Comparison of ENCODE assay signal across 1 cellular context in the genomic region with DNA sequence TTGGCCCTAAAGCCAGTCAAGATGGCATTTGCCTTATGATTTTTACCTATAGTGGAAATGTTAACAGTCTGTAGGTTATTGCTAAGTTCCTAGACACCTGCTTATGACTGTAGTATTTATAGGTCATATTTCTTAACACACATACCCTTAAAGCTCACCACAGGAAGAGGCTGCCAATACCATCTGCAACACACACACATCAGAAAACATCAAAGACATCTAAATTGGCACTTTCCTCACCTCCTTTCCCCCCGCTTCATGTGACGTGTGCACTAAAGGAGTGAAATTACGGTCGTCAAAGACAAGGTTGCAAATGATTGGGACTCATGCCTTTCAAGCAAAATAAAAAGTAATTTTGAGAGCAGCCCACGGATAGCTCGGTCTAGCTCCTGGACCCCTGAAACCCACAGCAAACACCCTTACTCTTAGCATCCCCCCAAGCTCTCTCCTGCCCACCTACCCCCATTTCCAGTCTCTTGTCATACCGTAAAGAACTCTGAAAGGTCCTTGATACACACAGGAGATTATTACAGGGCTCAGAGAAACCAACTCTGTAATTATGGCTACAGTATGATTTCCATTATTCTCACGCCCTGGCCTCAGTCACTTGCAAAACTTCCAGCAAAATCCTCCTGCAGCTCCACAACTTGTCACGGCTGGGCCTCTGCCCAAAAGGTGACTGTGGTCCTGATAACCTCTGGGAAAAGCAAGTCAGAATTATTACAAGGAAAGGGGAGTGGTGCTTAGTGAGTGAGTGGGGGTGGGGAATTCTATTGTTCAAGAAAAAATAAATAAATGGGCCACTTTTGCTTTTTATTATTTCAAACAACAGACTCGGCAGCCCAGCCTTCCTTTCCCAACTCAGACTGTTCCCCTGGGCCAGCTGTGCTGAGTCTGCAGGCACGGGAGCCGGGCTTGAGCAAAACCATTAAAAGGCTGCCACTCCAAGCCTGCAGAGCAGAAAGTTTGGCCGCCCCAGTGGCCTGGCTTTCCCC.
TF ChIP-seq lines count a peak whose summit lies in the region.

No MANE protein-coding gene starts in this region.

TF ChIP-seq in H1, 55 proteins besides CTCF, POLR2A, EP300 and RAD21:
- no peak for TF ChIP-seq YY1 (IDR thresholded peaks at IDR 0.05; ENCODE audit: low read depth, low read length)
- TF ChIP-seq CTBP2 (IDR thresholded peaks at IDR 0.05; ENCODE audit: borderline replicate concordance, insufficient read depth, insufficient read length, low read length) = no peak
- no peak for TF ChIP-seq SIX5 (IDR thresholded peaks at IDR 0.05; ENCODE audit: low read depth, low read length)
- no peak for TF ChIP-seq HDAC6 (IDR thresholded peaks at IDR 0.05; ENCODE audit: low read depth, low read length)
- no peak for TF ChIP-seq PHF8 (conservative IDR thresholded peaks at IDR 0.05; ENCODE audit: low read depth, low read length)
- TF ChIP-seq BCL11A (IDR thresholded peaks at IDR 0.05; ENCODE audit: low read depth in 2 of 2, low read length in 2 of 2) = no peak
- no peak for TF ChIP-seq TCF12 (IDR thresholded peaks at IDR 0.05; ENCODE audit: low read depth, low read length)
- no peak for TF ChIP-seq MAFK (IDR thresholded peaks at IDR 0.05; ENCODE audit: low read depth, low read length)
- no peak for TF ChIP-seq BRCA1 (IDR thresholded peaks at IDR 0.05; ENCODE audit: low read depth, low read length)
- TF ChIP-seq FOSL1 (IDR thresholded peaks at IDR 0.05; ENCODE audit: insufficient read depth, low read depth, low read length) = no peak
- no peak for TF ChIP-seq POU5F1 (IDR thresholded peaks at IDR 0.05; ENCODE audit: low read depth, low read length)
- no peak for TF ChIP-seq CBX8 (IDR thresholded peaks at IDR 0.05; ENCODE audit: borderline replicate concordance, low read depth, low read length)
